Comparison of ENCODE assay signal across 23 cellular contexts in genomic region chr9:15846611-15847010, GRCh38.
"Had no signal": no experiment of that assay in that cellular context is flagged by ENCODE, and none has a peak within 500 bp of the region (broad histone marks: within the 10 kb centered on the region; RNA-seq: fewer than 3 reads in every experiment).

No MANE protein-coding gene starts in this region.

- H3K27me3 Mint-ChIP-seq: central memory CD8-positive, alpha-beta T cell; naive thymus-derived CD4-positive, alpha-beta T cell; stimulated activated memory B cell treated with anti-CD40 and anti-IgM and Interleukin-4, amounts not matched to agents 10 μg/mL and 1 μg/mL and 100 μg/mL, for 72 hours; stimulated activated naive CD8-positive, alpha-beta T cell treated with anti-CD3 and anti-CD28 coated beads, Interleukin-15, Interleukin-2, amounts not matched to agents 100 ng/mL and 50 ng/mL, for 24 hours had no signal

- ATAC-seq: esophagus mucosa; gastrocnemius medialis; left lobe of liver; naive thymus-derived CD4-positive, alpha-beta T cell; pancreas; right lobe of liver; stimulated activated memory B cell treated with anti-CD40 and anti-IgM and Interleukin-4, amounts not matched to agents 10 μg/mL and 1 μg/mL and 100 μg/mL, for 72 hours; upper lobe of right lung had no signal

- H3K4me3 Mint-ChIP-seq: central memory CD8-positive, alpha-beta T cell; naive thymus-derived CD4-positive, alpha-beta T cell; neural crest cell; stimulated activated memory B cell treated with anti-CD40 and anti-IgM and Interleukin-4, amounts not matched to agents 10 μg/mL and 1 μg/mL and 100 μg/mL, for 72 hours; stimulated activated naive CD8-positive, alpha-beta T cell treated with anti-CD3 and anti-CD28 coated beads, Interleukin-15, Interleukin-2, amounts not matched to agents 100 ng/mL and 50 ng/mL, for 24 hours had no signal

- H3K36me3 Mint-ChIP-seq: naive thymus-derived CD4-positive, alpha-beta T cell; stimulated activated memory B cell treated with anti-CD40 and anti-IgM and Interleukin-4, amounts not matched to agents 10 μg/mL and 1 μg/mL and 100 μg/mL, for 72 hours had no signal

- H3K27me3 ChIP-seq: dorsolateral prefrontal cortex, gastrocnemius medialis, hepatocyte, pancreas, right lobe of liver, testis, tibial nerve, upper lobe of right lung had no signal

- DNase-seq: cortex of kidney; dorsolateral prefrontal cortex; effector CD8-positive, alpha-beta T cell; gastrocnemius medialis; head of caudate nucleus; mammary epithelial cell; naive thymus-derived CD4-positive, alpha-beta T cell; nucleus accumbens; pancreas; right lobe of liver; stimulated activated CD4-positive, alpha-beta T cell treated with anti-CD3 and anti-CD28 coated beads, Interleukin-4, amount 100 ng/mL, for 1 hour; stimulated activated CD8-positive, alpha-beta memory T cell treated with anti-CD3 and anti-CD28 coated beads, Interleukin-4, amount 100 ng/mL, for 48 hours; testis; upper lobe of right lung had no signal

- H3K27ac Mint-ChIP-seq: naive thymus-derived CD4-positive, alpha-beta T cell; stimulated activated memory B cell treated with anti-CD40 and anti-IgM and Interleukin-4, amounts not matched to agents 10 μg/mL and 1 μg/mL and 100 μg/mL, for 72 hours; stimulated activated naive CD8-positive, alpha-beta T cell treated with anti-CD3 and anti-CD28 coated beads, Interleukin-15, Interleukin-2, amounts not matched to agents 100 ng/mL and 50 ng/mL, for 24 hours had no signal

- H3K4me1 ChIP-seq: gastrocnemius medialis, pancreas, prostate gland, right lobe of liver, testis, tibial nerve, upper lobe of right lung had no signal

- H3K4me1 Mint-ChIP-seq: central memory CD8-positive, alpha-beta T cell; naive thymus-derived CD4-positive, alpha-beta T cell; stimulated activated memory B cell treated with anti-CD40 and anti-IgM and Interleukin-4, amounts not matched to agents 10 μg/mL and 1 μg/mL and 100 μg/mL, for 72 hours had no signal

- H3K36me3 ChIP-seq: gastrocnemius medialis, pancreas, prostate gland, right lobe of liver, tibial nerve, upper lobe of right lung had no signal

- H3K9me3 ChIP-seq: gastrocnemius medialis, pancreas, prostate gland, right lobe of liver, testis, tibial nerve, upper lobe of right lung had no signal

- H3K9me3 Mint-ChIP-seq: central memory CD8-positive, alpha-beta T cell; naive thymus-derived CD4-positive, alpha-beta T cell; neural crest cell; stimulated activated memory B cell treated with anti-CD40 and anti-IgM and Interleukin-4, amounts not matched to agents 10 μg/mL and 1 μg/mL and 100 μg/mL, for 72 hours; stimulated activated naive CD8-positive, alpha-beta T cell treated with anti-CD3 and anti-CD28 coated beads, Interleukin-15, Interleukin-2, amounts not matched to agents 100 ng/mL and 50 ng/mL, for 24 hours had no signal

- H3K27ac ChIP-seq: dorsolateral prefrontal cortex, gastrocnemius medialis, hepatocyte, pancreas, prostate gland, right lobe of liver, testis, tibial nerve, upper lobe of right lung had no signal

- H3K79me2 ChIP-seq: hepatocyte had no signal

- H3K4me3 ChIP-seq: dorsolateral prefrontal cortex, gastrocnemius medialis, hepatocyte, pancreas, prostate gland, right lobe of liver, testis, tibial nerve, upper lobe of right lung had no signal

- H3K4me2 ChIP-seq: hepatocyte had no signal

- H2AFZ ChIP-seq: hepatocyte had no signal
